In genomic region chr5:58276431-58276830, GRCh38 we compare ENCODE assay signal across 8 cellular contexts.
"Had no signal": no experiment of that assay in that cellular context is flagged by ENCODE, and none has a peak within 500 bp of the region (broad histone marks: within the 10 kb centered on the region; RNA-seq: fewer than 3 reads in every experiment).

No MANE protein-coding gene starts in this region.

- FAIRE-seq: G401.6, GM12878, GM12891, GM12892, GM18507, GM19239 had no signal

- ATAC-seq: GM12878 had no signal

- DNase-seq: GDM1, GF-D8 had no signal

- H3K4me3 ChIP-seq: GM12878 had no signal
